In the genomic region with DNA sequence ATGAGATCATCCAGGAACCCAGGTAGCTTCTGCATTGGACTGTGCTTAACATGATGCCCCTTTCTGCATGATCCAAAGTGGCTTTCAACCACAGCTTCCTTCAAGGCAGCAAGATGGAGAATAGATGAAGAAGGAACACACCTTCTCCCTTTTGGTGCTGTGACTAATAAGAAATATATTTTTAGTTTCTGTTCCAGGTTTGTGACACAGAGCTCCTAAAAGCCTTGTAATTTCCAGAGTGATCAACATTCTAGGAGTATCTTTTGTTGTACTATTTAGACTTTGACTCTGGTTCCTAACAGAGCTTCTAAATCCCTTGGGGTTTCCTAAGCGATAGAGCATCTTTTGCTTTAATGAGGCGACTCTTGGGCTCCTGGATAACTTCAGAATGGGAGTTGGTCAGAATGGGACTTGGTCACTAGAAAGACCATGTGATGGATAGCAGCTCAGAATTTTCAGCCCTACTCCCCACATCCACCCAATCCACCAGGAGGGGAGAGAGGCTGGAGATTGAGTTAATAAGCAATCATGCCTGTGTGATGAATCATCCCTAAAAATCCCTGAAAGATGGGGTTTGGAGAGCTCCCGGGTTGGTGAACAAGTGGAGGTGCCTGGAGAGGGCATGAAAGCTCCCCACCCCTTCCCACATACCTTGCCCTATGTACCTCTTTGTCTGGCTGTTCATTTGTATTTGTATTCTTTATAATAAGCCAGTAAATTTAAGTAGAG, we compare ENCODE assay signal across 16 cellular contexts.
DNase-seq lines count a peak whose midpoint lies in the region; ATAC-seq and TF ChIP-seq lines count a peak whose summit lies in the region.
"Had no signal": no experiment of that assay in that cellular context is flagged by ENCODE, and none has a peak within 500 bp of the region (broad histone marks: within the 10 kb centered on the region; RNA-seq: fewer than 3 reads in every experiment).

No MANE protein-coding gene starts in this region.

- POLR2A ChIA-PET in activated CD4-positive, alpha-beta memory T cell treated with anti-CD3 and anti-CD28 coated beads for 36 hours (lab: Charles Lee) = no interaction called here
- POLR2A ChIA-PET in activated CD4-positive, alpha-beta memory T cell treated with anti-CD3 and anti-CD28 coated beads, Interleukin-2, amount 10 ng/mL, durations not matched to agents 7 days and 5 days (lab: Charles Lee) = interaction anchor here (0.8 kb wide), 1 partner anchor 10 kb away, joined by 3 read pairs; no protein-coding TSS in a partner anchor
- POLR2A ChIA-PET in RWPE1 (lab: Yijun Ruan, JAX; ENCODE audit: low non-redundant PET) = interaction anchor here (0.7 kb wide), 1 partner anchor 1534 kb away, joined by 3 read pairs; no protein-coding TSS in a partner anchor

- ATAC-seq in stimulated activated naive B cell treated with anti-CD40 and anti-IgM and Interleukin-4, amounts not matched to agents 10 μg/mL and 1 μg/mL and 100 μg/mL, for 72 hours (replicated peaks) = no peak
- ATAC-seq in GM18861 (IDR thresholded peaks at IDR 0.05; ENCODE audit: unreplicated experiment) = no peak
- ATAC-seq in HG03354 (IDR thresholded peaks at IDR 0.05; ENCODE audit: poor library complexity, severe bottlenecking, unreplicated experiment) = no peak
- ATAC-seq: activated CD8-positive, alpha-beta memory T cell treated with anti-CD3 and anti-CD28 coated beads, Interleukin-2, amount 10 ng/mL, durations not matched to agents 7 days and 5 days had no signal

- no peaks in the 10 kb centered on the region for H3K27me3 Mint-ChIP-seq in activated CD4-positive, alpha-beta memory T cell treated with anti-CD3 and anti-CD28 coated beads for 36 hours
- no peaks in the 10 kb centered on the region for H3K27me3 Mint-ChIP-seq in activated CD4-positive, alpha-beta memory T cell treated with anti-CD3 and anti-CD28 coated beads, Interleukin-2, amount 10 ng/mL, durations not matched to agents 7 days and 5 days
- no peaks in the 10 kb centered on the region for H3K27me3 Mint-ChIP-seq in stimulated activated naive B cell treated with anti-CD40 and anti-IgM and Interleukin-4, amounts not matched to agents 10 μg/mL and 1 μg/mL and 100 μg/mL, for 72 hours
- H3K27me3 Mint-ChIP-seq: activated CD8-positive, alpha-beta memory T cell treated with anti-CD3 and anti-CD28 coated beads, Interleukin-2, amount 10 ng/mL, durations not matched to agents 7 days and 5 days; activated naive CD8-positive, alpha-beta T cell had no signal

- H3K27ac ChIP-seq in RWPE1 = no peak overlapping the region
- H3K27ac ChIP-seq: spleen had no signal

- H3K4me1 Mint-ChIP-seq in activated CD4-positive, alpha-beta memory T cell treated with anti-CD3 and anti-CD28 coated beads for 36 hours (ENCODE audit: low read depth) = peaks cover 27% of the 10 kb centered on the region
- H3K4me1 Mint-ChIP-seq in activated CD4-positive, alpha-beta memory T cell treated with anti-CD3 and anti-CD28 coated beads, Interleukin-2, amount 10 ng/mL, durations not matched to agents 7 days and 5 days = peaks cover 11% of the 10 kb centered on the region
- peaks cover 35 to 47% of the 10 kb centered on the region in 2 donors for H3K4me1 Mint-ChIP-seq in stimulated activated naive B cell treated with anti-CD40 and anti-IgM and Interleukin-4, amounts not matched to agents 10 μg/mL and 1 μg/mL and 100 μg/mL, for 72 hours

- intact Hi-C loops in activated CD4-positive, alpha-beta memory T cell treated with anti-CD3 and anti-CD28 coated beads for 36 hours (cut with micrococcal nuclease) = loop anchor here (1.0 to 10.0 kb wide), 8 partner anchors 46 to 1887 kb away; partner anchors contain the start of gene JUN

- H3K27ac Mint-ChIP-seq in activated CD4-positive, alpha-beta memory T cell treated with anti-CD3 and anti-CD28 coated beads for 36 hours = peak overlapping the region; percentile 1
- no peak overlapping the region for H3K27ac Mint-ChIP-seq in activated CD4-positive, alpha-beta memory T cell treated with anti-CD3 and anti-CD28 coated beads, Interleukin-2, amount 10 ng/mL, durations not matched to agents 7 days and 5 days
- peak overlapping the region; percentile 89 for H3K27ac Mint-ChIP-seq in stimulated activated naive B cell treated with anti-CD40 and anti-IgM and Interleukin-4, amounts not matched to agents 10 μg/mL and 1 μg/mL and 100 μg/mL, for 72 hours
- H3K27ac Mint-ChIP-seq: activated CD8-positive, alpha-beta memory T cell treated with anti-CD3 and anti-CD28 coated beads, Interleukin-2, amount 10 ng/mL, durations not matched to agents 7 days and 5 days; activated naive CD8-positive, alpha-beta T cell had no signal

- H3K4me3 Mint-ChIP-seq in activated CD4-positive, alpha-beta memory T cell treated with anti-CD3 and anti-CD28 coated beads for 36 hours = no peak overlapping the region
- H3K4me3 Mint-ChIP-seq in activated CD4-positive, alpha-beta memory T cell treated with anti-CD3 and anti-CD28 coated beads, Interleukin-2, amount 10 ng/mL, durations not matched to agents 7 days and 5 days = no peak overlapping the region
- H3K4me3 Mint-ChIP-seq in stimulated activated naive B cell treated with anti-CD40 and anti-IgM and Interleukin-4, amounts not matched to agents 10 μg/mL and 1 μg/mL and 100 μg/mL, for 72 hours = no peak overlapping the region
- H3K4me3 Mint-ChIP-seq: activated CD8-positive, alpha-beta memory T cell treated with anti-CD3 and anti-CD28 coated beads, Interleukin-2, amount 10 ng/mL, durations not matched to agents 7 days and 5 days; activated naive CD8-positive, alpha-beta T cell had no signal

- DNase-seq in activated CD4-positive, alpha-beta memory T cell treated with anti-CD3 and anti-CD28 coated beads for 36 hours = no peak
- DNase-seq in activated CD4-positive, alpha-beta memory T cell treated with anti-CD3 and anti-CD28 coated beads, Interleukin-2, amount 10 ng/mL, durations not matched to agents 7 days and 5 days = no peak
- DNase-seq in RWPE1 (ENCODE audit: low spot score) (peak; percentile 34), fibroblast of peridontal ligament (ENCODE audit: extremely low read depth) (peak; percentile 45), DMS153 (lab: John Stamatoyannopoulos, UW) (no peak)
- DNase-seq in stimulated activated naive B cell treated with anti-CD40 and anti-IgM and Interleukin-4, amounts not matched to agents 10 μg/mL and 1 μg/mL and 100 μg/mL, for 72 hours = no peak
- DNase-seq: activated CD8-positive, alpha-beta memory T cell treated with anti-CD3 and anti-CD28 coated beads, Interleukin-2, amount 10 ng/mL, durations not matched to agents 7 days and 5 days; DMS79 treated with DMSO at 0.1 percent for 48 hours; Karpas-422; NCI-H82; nucleus accumbens; SHP77; spleen had no signal

- CTCF ChIA-PET in activated CD4-positive, alpha-beta memory T cell treated with anti-CD3 and anti-CD28 coated beads for 36 hours (lab: Charles Lee) = no interaction called here
- CTCF ChIA-PET in activated CD4-positive, alpha-beta memory T cell treated with anti-CD3 and anti-CD28 coated beads, Interleukin-2, amount 10 ng/mL, durations not matched to agents 7 days and 5 days (lab: Charles Lee) = no interaction called here
- CTCF ChIA-PET in RWPE1 (lab: Yijun Ruan, JAX) = interaction anchor here (0.6 to 0.7 kb wide), 2 partner anchors 27 to 163 kb away, joined by 3 read pairs; no protein-coding TSS in a partner anchor

- no peaks in the 10 kb centered on the region for H3K9me3 Mint-ChIP-seq in activated CD4-positive, alpha-beta memory T cell treated with anti-CD3 and anti-CD28 coated beads for 36 hours
- H3K9me3 Mint-ChIP-seq in activated CD4-positive, alpha-beta memory T cell treated with anti-CD3 and anti-CD28 coated beads, Interleukin-2, amount 10 ng/mL, durations not matched to agents 7 days and 5 days = peaks cover 6% of the 10 kb centered on the region
- peaks cover 0 to 1% of the 10 kb centered on the region in 2 donors for H3K9me3 Mint-ChIP-seq in stimulated activated naive B cell treated with anti-CD40 and anti-IgM and Interleukin-4, amounts not matched to agents 10 μg/mL and 1 μg/mL and 100 μg/mL, for 72 hours

- no peaks in the 10 kb centered on the region for H3K36me3 Mint-ChIP-seq in activated CD4-positive, alpha-beta memory T cell treated with anti-CD3 and anti-CD28 coated beads for 36 hours
- H3K36me3 Mint-ChIP-seq in activated CD4-positive, alpha-beta memory T cell treated with anti-CD3 and anti-CD28 coated beads, Interleukin-2, amount 10 ng/mL, durations not matched to agents 7 days and 5 days (ENCODE audit: low read depth) = no peaks in the 10 kb centered on the region
- H3K36me3 Mint-ChIP-seq in stimulated activated naive B cell treated with anti-CD40 and anti-IgM and Interleukin-4, amounts not matched to agents 10 μg/mL and 1 μg/mL and 100 μg/mL, for 72 hours = peaks cover 8 to 14% of the 10 kb centered on the region in 2 donors

- no peak for TF ChIP-seq CTCF in RWPE1 (conservative IDR thresholded peaks at IDR 0.05; ENCODE audit: low read depth)

Comparison
In these comparisons a context has a peak if more than half of its experiments do, and no peak if none do; other contexts are left out.
1. DNase-seq: peak in RWPE1 (single experiment) and fibroblast of peridontal ligament (single experiment); none in activated CD4-positive, alpha-beta memory T cell treated with anti-CD3 and anti-CD28 coated beads for 36 hours (single experiment), activated CD4-positive, alpha-beta memory T cell treated with anti-CD3 and anti-CD28 coated beads, Interleukin-2, amount 10 ng/mL, durations not matched to agents 7 days and 5 days (single experiment), stimulated activated naive B cell treated with anti-CD40 and anti-IgM and Interleukin-4, amounts not matched to agents 10 μg/mL and 1 μg/mL and 100 μg/mL, for 72 hours (single experiment) and DMS153 (single experiment).